Comparison of ENCODE assay signal across 22 cellular contexts in genomic region chr15:75193272-75193671, GRCh38.
"Had no signal": no experiment of that assay in that cellular context is flagged by ENCODE, and none has a peak within 500 bp of the region (broad histone marks: within the 10 kb centered on the region; RNA-seq: fewer than 3 reads in every experiment).

No MANE protein-coding gene starts in this region.

- H3K4me1 ChIP-seq: breast epithelium had no signal

- H3K27ac ChIP-seq: breast epithelium, PC-9 had no signal

- H3K4me2 ChIP-seq: PC-9 had no signal

- DNase-seq: activated CD4-positive, CD25-positive, alpha-beta regulatory T cell; activated CD8-positive, alpha-beta memory T cell treated with anti-CD3 and anti-CD28 coated beads, Interleukin-2, amount 50 U/mL, for 4 hours; activated CD8-positive, alpha-beta T cell treated with anti-CD3 and anti-CD28 coated beads for 36 hours; activated effector memory CD4-positive, alpha-beta T cell treated with Interleukin-2 at 50 U/mL for 16 hours; activated naive CD4-positive, alpha-beta T cell; aorta; caudate nucleus; MG63; MV-4-11; NCI-H1092 treated with DMSO at 0.1 percent for 48 hours; NCI-H1417 treated with DMSO at 0.1 percent for 48 hours; NCI-H1694; NCI-H2029; NCI-H2107; NCI-H226; NCI-H526; PC-9; SIG-M5; T-helper 9 cell had no signal

- H3K4me3 Mint-ChIP-seq: activated CD8-positive, alpha-beta T cell treated with anti-CD3 and anti-CD28 coated beads for 36 hours; activated naive CD4-positive, alpha-beta T cell treated with anti-CD3 and anti-CD28 coated beads, Interleukin-2, amount 50 U/mL, for 24 hours; T-helper 17 cell had no signal

- H3K36me3 Mint-ChIP-seq: activated naive CD4-positive, alpha-beta T cell treated with anti-CD3 and anti-CD28 coated beads, Interleukin-2, amount 50 U/mL, for 24 hours had no signal

- ATAC-seq: activated CD8-positive, alpha-beta T cell treated with anti-CD3 and anti-CD28 coated beads for 36 hours; T-helper 17 cell had no signal

- H3K36me3 ChIP-seq: breast epithelium, MG63 had no signal

- H3K9me3 Mint-ChIP-seq: activated naive CD4-positive, alpha-beta T cell treated with anti-CD3 and anti-CD28 coated beads, Interleukin-2, amount 50 U/mL, for 24 hours had no signal

- H3K27ac Mint-ChIP-seq: activated CD8-positive, alpha-beta T cell treated with anti-CD3 and anti-CD28 coated beads for 36 hours; activated naive CD4-positive, alpha-beta T cell treated with anti-CD3 and anti-CD28 coated beads, Interleukin-2, amount 50 U/mL, for 24 hours; T-helper 17 cell had no signal

- H3K4me1 Mint-ChIP-seq: activated naive CD4-positive, alpha-beta T cell treated with anti-CD3 and anti-CD28 coated beads, Interleukin-2, amount 50 U/mL, for 24 hours; T-helper 17 cell had no signal

- H3K27me3 ChIP-seq: breast epithelium, MG63 had no signal

- H3K9me3 ChIP-seq: breast epithelium had no signal

- H3K4me3 ChIP-seq: breast epithelium, MG63, PC-9 had no signal
